25 cellular contexts compared by ENCODE assay signal in genomic region chr2:147013696-147014392, GRCh38.
DNase-seq lines count a peak whose midpoint lies in the region; ATAC-seq, FAIRE-seq and TF ChIP-seq lines count a peak whose summit lies in the region.
"Had no signal": no experiment of that assay in that cellular context is flagged by ENCODE, and none has a peak within 500 bp of the region (broad histone marks: within the 10 kb centered on the region; RNA-seq: fewer than 3 reads in every experiment).

No MANE protein-coding gene starts in this region.

- H3K4me2 ChIP-seq in BLaER1: peak overlapping the region; percentile 24
- H3K4me2 ChIP-seq: A549, GM23338 had no signal

- TF ChIP-seq CTCF in fibroblast of mammary gland (conservative IDR thresholded peaks at IDR 0.05; ENCODE audit: control insufficient read depth, insufficient read depth, low read depth, low read length): no peak

- no peaks in the 10 kb centered on the region for H3K27me3 ChIP-seq in BLaER1
- H3K27me3 ChIP-seq: BE2C had no signal

- no peaks in the 10 kb centered on the region for H4K20me1 ChIP-seq in BLaER1

- no peak for FAIRE-seq in GM12891 (lab: Jason Lieb, UNC)
- FAIRE-seq: A549, G401.6, GM18507, GM19239 had no signal

- no peak for TF ChIP-seq POLR2A in GM12891 (IDR thresholded peaks at IDR 0.05; ENCODE audit: low read depth, low read length)

- H3K9ac ChIP-seq in BLaER1: no peak overlapping the region

- H3K4me1 ChIP-seq in BLaER1: peaks cover 11% of the 10 kb centered on the region
- H3K4me1 ChIP-seq: A549, BE2C, Caco-2 had no signal

- ATAC-seq in HG02852 (IDR thresholded peaks at IDR 0.05; ENCODE audit: unreplicated experiment): peak; percentile 66
- ATAC-seq: A549; CD8-positive, alpha-beta T cell; GM23338; HCT116 had no signal

- H3K9me3 ChIP-seq in BLaER1: no peaks in the 10 kb centered on the region
- H3K9me3 ChIP-seq: A549, BE2C, Caco-2 had no signal

- H3K27ac ChIP-seq in BLaER1: no peak overlapping the region
- H3K27ac ChIP-seq: A549, C4-2B had no signal

- DNase-seq in GM12891 (ENCODE audit: insufficient read length, low spot score) (no peak), fibroblast of mammary gland (ENCODE audit: low read depth) (peak; percentile 27), activated gamma-delta T cell (lab: John Stamatoyannopoulos, UW) (no peak), NCI-H748 (lab: John Stamatoyannopoulos, UW; ENCODE audit: unreplicated experiment) (no peak), NOMO-1 (lab: John Stamatoyannopoulos, UW; ENCODE audit: unreplicated experiment in 2 of 2) (no peak), hepatic stellate cell (ENCODE audit: low spot score) (no peak)
- DNase-seq: 8988T; ACHN; AML-193; BE2C; Caco-2; CD4-positive, CD25-positive, alpha-beta regulatory T cell; CD8-positive, alpha-beta T cell; DND-41; H9; HFFc6 had no signal

- H3K36me3 ChIP-seq in BLaER1: no peaks in the 10 kb centered on the region
- H3K36me3 ChIP-seq: BE2C had no signal

- H3K4me3 ChIP-seq in BLaER1: no peak overlapping the region
- no peak overlapping the region for H3K4me3 ChIP-seq in fibroblast of mammary gland (ENCODE audit: control insufficient read depth, low read depth, low read length)
- H3K4me3 ChIP-seq: A549, GM23338 had no signal

TF ChIP-seq in GM12891, 5 proteins besides CTCF, POLR2A, EP300 and RAD21:
- TF ChIP-seq SPI1 (IDR thresholded peaks at IDR 0.05; ENCODE audit: low read depth, low read length) (0 out of 2 replicates have a peak, but pooled peaks have one; percentile 15), POU2F2 (IDR thresholded peaks at IDR 0.05; ENCODE audit: low read depth, low read length) (no peak)
